ENCODE assay signal across 8 cellular contexts in the genomic region with DNA sequence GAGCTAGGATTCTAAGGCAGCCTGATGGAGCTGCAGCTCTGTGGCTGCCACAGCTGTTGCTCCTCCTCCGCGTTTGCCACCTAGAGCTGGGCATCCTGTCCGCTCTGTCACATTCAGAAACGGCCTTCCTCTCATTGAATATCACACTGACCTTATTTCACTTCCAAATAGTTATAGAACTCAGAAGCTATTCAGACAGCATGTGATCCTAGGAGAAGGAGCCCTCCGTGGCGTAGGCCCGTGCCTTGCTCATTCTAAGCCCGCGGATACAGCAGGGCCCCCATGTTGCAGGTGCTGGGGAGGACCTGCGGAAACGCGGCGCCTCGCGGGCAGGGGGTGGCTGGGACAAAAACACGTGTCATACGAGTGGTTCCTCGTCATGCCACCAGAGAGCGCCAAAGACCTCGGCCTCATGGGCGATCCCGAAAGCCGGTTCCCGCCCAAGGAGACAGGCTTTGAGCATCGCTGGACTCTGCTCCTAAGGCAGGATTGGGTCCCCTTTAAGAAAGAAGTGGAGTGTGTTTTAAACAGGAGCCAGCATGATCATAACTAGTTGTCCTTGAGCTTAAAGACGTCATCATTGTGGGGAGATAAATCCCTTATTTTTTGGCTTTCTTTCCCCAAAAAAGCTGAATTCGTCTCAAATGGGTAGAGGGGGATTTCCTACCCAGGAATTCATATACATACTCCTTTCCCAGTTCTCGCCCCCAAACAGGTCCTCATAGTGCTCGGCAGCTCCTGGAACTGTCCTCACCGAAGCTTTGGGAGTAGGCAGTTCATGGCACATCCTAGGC. TPM values are rescaled to one million over a fixed set of nuclear protein-coding genes. Genes with fewer than 3 reads are reported as not detected.
DNase-seq lines count a peak whose midpoint lies in the region; ATAC-seq and TF ChIP-seq lines count a peak whose summit lies in the region.

No MANE protein-coding gene starts in this region.

- H3K4me3 ChIP-seq in endocrine pancreas (ENCODE audit: control insufficient read depth, insufficient read depth, low read length), result no peak overlapping the region
- H3K4me3 ChIP-seq in mucosa of descending colon, result no peak overlapping the region

- H3K27ac Mint-ChIP-seq in CD14-positive monocyte, result no peak overlapping the region

- no peaks in the 10 kb centered on the region for H3K9me3 Mint-ChIP-seq in CD14-positive monocyte

- peaks cover 3 to 9% (median 5%) of the 10 kb centered on the region in 3 donors for H3K27me3 Mint-ChIP-seq in CD14-positive monocyte (ENCODE audit: low read depth in 3 of 3)

- TF ChIP-seq CTCF in CD14-positive monocyte (IDR thresholded peaks at IDR 0.05), result peak; percentile 85
- TF ChIP-seq CTCF in mucosa of descending colon (IDR thresholded peaks at IDR 0.05), result peak; percentile 85

- peak overlapping the region; percentile 47 for H3K9ac ChIP-seq in endocrine pancreas (ENCODE audit: control insufficient read depth, insufficient read depth, low read length)

- no peaks in the 10 kb centered on the region for H3K36me3 Mint-ChIP-seq in CD14-positive monocyte

- DNase-seq in CD14-positive monocyte (ENCODE audit: low spot score) (peak; percentile 63), NCI-H82 treated with DMSO at 0.1 percent for 48 hours (lab: John Stamatoyannopoulos, UW; ENCODE audit: unreplicated experiment) (peak; percentile 71), mucosa of descending colon (peak; percentile 76 to 87 (median 86))
- DNase-seq in activated CD8-positive, alpha-beta memory T cell treated with anti-CD3 and anti-CD28 coated beads for 24 hours, result peak; percentile 93
- DNase-seq in stimulated activated CD8-positive, alpha-beta memory T cell treated with anti-CD3 and anti-CD28 coated beads, Interleukin-4, amount 100 ng/mL, for 4 hours (ENCODE audit: low read depth in 2 of 2, low spot score in 1 of 2), result peak; percentile 51 to 62

- H3K4me3 Mint-ChIP-seq in CD14-positive monocyte, result peak overlapping the region; percentile 40 to 57

- ATAC-seq in GM19397 (IDR thresholded peaks at IDR 0.05; ENCODE audit: unreplicated experiment), result peak; percentile 95
- ATAC-seq in HG03469 (IDR thresholded peaks at IDR 0.05; ENCODE audit: unreplicated experiment), result peak; percentile 74
- peak; percentile 95 for ATAC-seq in mucosa of descending colon

- H3K4me1 ChIP-seq in endocrine pancreas (ENCODE audit: control insufficient read depth, insufficient read depth, low read length) (no peaks in the 10 kb centered on the region), mucosa of descending colon (ENCODE audit: low read depth) (peaks cover 4% of the 10 kb centered on the region)

- no peaks in the 10 kb centered on the region for H3K36me3 ChIP-seq in endocrine pancreas (ENCODE audit: control insufficient read depth, insufficient read depth, low read length)
- H3K36me3 ChIP-seq in mucosa of descending colon (ENCODE audit: low read depth), result no peaks in the 10 kb centered on the region

- H3K9me3 ChIP-seq in endocrine pancreas (ENCODE audit: control insufficient read depth, low read length), result no peaks in the 10 kb centered on the region
- no peaks in the 10 kb centered on the region for H3K9me3 ChIP-seq in mucosa of descending colon

- peaks cover 8% of the 10 kb centered on the region for H3K4me1 Mint-ChIP-seq in CD14-positive monocyte

- H3K27me3 ChIP-seq in endocrine pancreas (ENCODE audit: control insufficient read depth, insufficient read depth, low read length), result no peaks in the 10 kb centered on the region

- intact Hi-C loops in CD14-positive monocyte (cut with micrococcal nuclease) (loop anchor here in 1 of 2 donors (2.0 to 5.0 kb wide), 3 partner anchors 164 to 694 kb away; no protein-coding TSS in a partner anchor), mucosa of descending colon (cut with DNase I, micrococcal nuclease) (loop anchor here (5.0 kb wide), 2 partner anchors 209 to 689 kb away; no protein-coding TSS in a partner anchor)

RNA-seq across cellular contexts. Expression of a gene that starts 17.9 kb away (rescaled TPM):
- polyA plus RNA-seq in CD14-positive monocyte, result 1 to 10 TPM in 1 of 2 donors, under 1 TPM in 1; 0.55 to 2.4 TPM
- 1 to 10 TPM; 5.4 to 8.5 (median 6.2) TPM for total RNA-seq in mucosa of descending colon
